8 cellular contexts compared by ENCODE assay signal in the genomic region with DNA sequence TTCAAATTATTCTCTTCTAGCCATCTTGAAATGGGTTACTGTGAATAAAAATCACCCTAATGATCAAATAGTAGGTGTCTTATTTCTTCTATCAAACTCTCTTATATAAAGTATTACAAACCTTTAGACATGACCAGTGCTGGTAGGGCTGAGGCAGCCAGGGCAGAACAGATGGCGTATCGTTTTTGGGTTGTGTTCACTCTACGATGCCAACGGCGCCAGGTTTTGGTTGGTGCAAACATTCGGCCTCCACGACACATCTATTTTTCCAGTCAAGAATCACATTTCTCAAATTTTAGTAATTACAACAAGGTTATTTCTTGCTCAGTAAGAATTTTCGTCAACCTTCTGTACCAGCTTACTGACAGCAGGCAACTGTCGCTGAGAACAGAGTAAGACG. TPM values are rescaled to one million over a fixed set of nuclear protein-coding genes. Genes with fewer than 3 reads are reported as not detected.
A peak's percentile ranks its signal among the peaks of the same experiment; 100 is the strongest.
DNase-seq lines count a peak whose midpoint lies in the region; ATAC-seq and TF ChIP-seq lines count a peak whose summit lies in the region.

No MANE protein-coding gene starts in this region.

- no peak for DNase-seq in NB4 (ENCODE audit: low read depth)
- DNase-seq in neural crest cell (ENCODE audit: low read depth, low spot score), result no peak
- no peak for DNase-seq in retina

- H3K79me2 ChIP-seq in DOHH2 (ENCODE audit: control insufficient read depth, low read length), result peaks cover 67% of the 10 kb centered on the region

- H3K27ac ChIP-seq in DOHH2 (ENCODE audit: low read depth, low read length) (peak overlapping the region; percentile 90), duodenal mucosa (ENCODE audit: low read depth, low read length) (no peak overlapping the region)

- no peaks in the 10 kb centered on the region for H3K27me3 Mint-ChIP-seq in neural crest cell (ENCODE audit: low read depth)

- TF ChIP-seq CTCF in DOHH2 (IDR thresholded peaks at IDR 0.05; ENCODE audit: low read depth, low read length, poor library complexity, severe bottlenecking), result no peak
- no peak for TF ChIP-seq CTCF in NB4 (IDR thresholded peaks at IDR 0.05; ENCODE audit: low read depth, low read length)
- TF ChIP-seq CTCF in neural crest cell (conservative IDR thresholded peaks at IDR 0.05), result no peak

- H3K9me3 ChIP-seq in DOHH2 (ENCODE audit: control insufficient read depth, insufficient read depth, low read length), result no peaks in the 10 kb centered on the region
- no peaks in the 10 kb centered on the region for H3K9me3 ChIP-seq in duodenal mucosa (ENCODE audit: control insufficient read depth in 1 of 2, low read length in 2 of 2)

- peaks cover 23% of the 10 kb centered on the region for H4K20me1 ChIP-seq in DOHH2 (ENCODE audit: control insufficient read depth, insufficient read depth, low read depth, low read length)

- peak; percentile 21 for TF ChIP-seq POLR2A in NB4 (IDR thresholded peaks at IDR 0.05; ENCODE audit: extremely low read depth, insufficient read length)

- peaks cover 80% of the 10 kb centered on the region for H3K36me3 ChIP-seq in DOHH2 (ENCODE audit: control insufficient read depth, low read length)
- peaks cover 29 to 52% of the 10 kb centered on the region in 2 donors for H3K36me3 ChIP-seq in duodenal mucosa (ENCODE audit: control insufficient read depth in 1 of 2, insufficient read depth in 2 of 2, low read length in 2 of 2)

- H3K4me1 ChIP-seq in DOHH2 (ENCODE audit: control insufficient read depth, low read length), result peaks cover 56% of the 10 kb centered on the region
- peaks cover 19 to 22% of the 10 kb centered on the region in 2 donors for H3K4me1 ChIP-seq in duodenal mucosa (ENCODE audit: control insufficient read depth in 1 of 2, insufficient read depth in 2 of 2, low read length in 2 of 2)

- peak overlapping the region; percentile 98 for H3K4me3 Mint-ChIP-seq in neural crest cell

- no peaks in the 10 kb centered on the region for H3K27me3 ChIP-seq in DOHH2 (ENCODE audit: control insufficient read depth, low read length)
- no peaks in the 10 kb centered on the region for H3K27me3 ChIP-seq in duodenal mucosa (ENCODE audit: control insufficient read depth in 1 of 2, insufficient read depth in 2 of 2, low read length in 2 of 2)

- H3K36me3 Mint-ChIP-seq in neural crest cell (ENCODE audit: low read depth), result peaks cover 37% of the 10 kb centered on the region

- ATAC-seq in HG03097 (IDR thresholded peaks at IDR 0.05; ENCODE audit: low FRiP score, unreplicated experiment), result no peak
- no peak for ATAC-seq in GM21423 (IDR thresholded peaks at IDR 0.05; ENCODE audit: unreplicated experiment)
- no peak for ATAC-seq in HG03469 (IDR thresholded peaks at IDR 0.05; ENCODE audit: unreplicated experiment)

- no peak overlapping the region for H3K9ac ChIP-seq in duodenal mucosa (ENCODE audit: low read depth in 1 of 2, low read length in 2 of 2)

- H3K9me2 ChIP-seq in DOHH2 (replicated peaks; ENCODE audit: control insufficient read depth, low read length), result no peaks in the 10 kb centered on the region

- peak overlapping the region; percentile 98 for H3K4me3 ChIP-seq in DOHH2 (ENCODE audit: low read length)
- peak overlapping the region; percentile 93 for H3K4me3 ChIP-seq in NB4 (ENCODE audit: low read depth, low read length)
- H3K4me3 ChIP-seq in duodenal mucosa (ENCODE audit: low read depth in 1 of 2, low read length in 2 of 2), result peak overlapping the region; percentile 97 to 98

- no peaks in the 10 kb centered on the region for H3K9me3 Mint-ChIP-seq in neural crest cell

- H3K4me2 ChIP-seq in DOHH2 (ENCODE audit: low read length), result peak overlapping the region; percentile 78

- peaks cover 67% of the 10 kb centered on the region for H3F3A ChIP-seq in DOHH2 (ENCODE audit: control insufficient read depth, insufficient read depth)

- no peak overlapping the region for H3K27ac Mint-ChIP-seq in neural crest cell (ENCODE audit: unreplicated experiment)

- peaks cover 55% of the 10 kb centered on the region for H3K4me1 Mint-ChIP-seq in neural crest cell

RNA-seq across cellular contexts. Expression of a gene that starts 2.2 kb away (rescaled TPM):
- total RNA-seq in neural crest cell, result 3,194 and 3,277 TPM in 2 replicates

RNA-seq across cellular contexts. Expression of a gene that starts 2.6 kb away (rescaled TPM):
- total RNA-seq in neural crest cell, result 30.9 and 32.1 TPM in 2 replicates

RNA-seq across cellular contexts. Expression of a gene that starts 4.9 kb away (rescaled TPM):
- 22.9 and 23.3 TPM in 2 replicates for total RNA-seq in neural crest cell
